8 cellular contexts compared by ENCODE assay signal in the genomic region with DNA sequence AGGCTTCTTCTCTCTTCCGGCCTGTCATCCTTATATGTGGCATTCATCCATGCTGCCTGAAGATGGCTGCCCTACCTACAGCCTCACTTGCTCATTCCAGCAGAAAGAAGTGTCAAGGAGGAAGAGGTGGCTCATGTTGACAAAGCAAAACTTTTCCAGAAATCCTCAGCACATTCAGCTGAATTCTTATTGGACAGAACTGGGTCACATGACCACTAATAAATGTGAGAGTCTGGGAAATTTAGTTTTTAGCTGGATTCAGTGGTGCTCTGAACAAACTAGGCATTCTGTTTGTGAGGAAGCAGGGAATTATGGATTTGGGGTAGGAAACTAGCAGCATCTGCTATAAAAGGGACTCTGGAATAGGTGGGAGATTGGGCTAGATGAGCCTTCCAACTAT. TPM values are rescaled to one million over a fixed set of nuclear protein-coding genes. Genes with fewer than 3 reads are reported as not detected.
"Had no signal": no experiment of that assay in that cellular context is flagged by ENCODE, and none has a peak within 500 bp of the region (broad histone marks: within the 10 kb centered on the region; RNA-seq: fewer than 3 reads in every experiment).

No MANE protein-coding gene starts in this region.

- H3K9ac ChIP-seq: GM23248, KMS-11 had no signal

- H3K4me2 ChIP-seq: KMS-11 had no signal

- DNase-seq: GM23248, GOT3, H7, IMR-90 had no signal

- H3K27ac ChIP-seq: GM23248, HL-60, KMS-11 had no signal

- H3K4me3 ChIP-seq: GM23248, HAP-1 had no signal

- H3K9me3 ChIP-seq: HAP-1 had no signal

- H3K4me1 ChIP-seq: HAP-1 had no signal

- H3K36me3 ChIP-seq: HAP-1 had no signal

- H2AFZ ChIP-seq: GM23248 had no signal

RNA-seq across cellular contexts. Expression of a gene that starts 58.6 kb away (rescaled TPM):
- total RNA-seq: HT1080, IMR-90 had no signal
- polyA plus RNA-seq: IMR-90 had no signal
